Comparison of ENCODE assay signal across 11 cellular contexts in genomic region chr15:68782589-68783161, GRCh38. TPM values are rescaled to one million over a fixed set of nuclear protein-coding genes. Genes with fewer than 3 reads are reported as not detected.
DNase-seq lines count a peak whose midpoint lies in the region; ATAC-seq and TF ChIP-seq lines count a peak whose summit lies in the region.
"Had no signal": no experiment of that assay in that cellular context is flagged by ENCODE, and none has a peak within 500 bp of the region (broad histone marks: within the 10 kb centered on the region; RNA-seq: fewer than 3 reads in every experiment).

No MANE protein-coding gene starts in this region.

- no peak for TF ChIP-seq POLR2A in stomach (IDR thresholded peaks at IDR 0.05)

- no peak overlapping the region for H3K4me3 ChIP-seq in stomach
- H3K4me3 ChIP-seq: uterus had no signal

- no peaks in the 10 kb centered on the region for H3K27me3 Mint-ChIP-seq in activated T-cell treated with anti-CD3 and anti-CD28 coated beads, Interleukin-2, amount 50 U/mL, for 24 hours
- H3K27me3 Mint-ChIP-seq in activated B cell treated with CpG ODN at 0.5 μM for 24 hours, result no peaks in the 10 kb centered on the region
- no peaks in the 10 kb centered on the region for H3K27me3 Mint-ChIP-seq in glutamatergic neuron (ENCODE audit: unreplicated experiment)

- H3K4me3 Mint-ChIP-seq in activated T-cell treated with anti-CD3 and anti-CD28 coated beads, Interleukin-2, amount 50 U/mL, for 24 hours, result peak overlapping the region; percentile 40
- no peak overlapping the region for H3K4me3 Mint-ChIP-seq in activated B cell treated with CpG ODN at 0.5 μM for 24 hours
- no peak overlapping the region for H3K4me3 Mint-ChIP-seq in glutamatergic neuron (ENCODE audit: unreplicated experiment)

- POLR2A ChIA-PET in activated B cell treated with CpG ODN at 0.5 μM for 24 hours (lab: Charles Lee), result interaction anchor here (3.8 kb wide), 1 partner anchor 37 kb away, joined by 21 read pairs; the partner anchor contains the start of gene ANP32A

- CTCF ChIA-PET in activated B cell treated with CpG ODN at 0.5 μM for 24 hours (lab: Charles Lee), result interaction anchor here (0.7 to 4.1 kb wide), 6 partner anchors 12 to 530 kb away, joined by 3 to 60 read pairs (median 11); no protein-coding TSS in a partner anchor

- no peaks in the 10 kb centered on the region for H3K27me3 ChIP-seq in stomach
- H3K27me3 ChIP-seq: uterus had no signal

- H3K4me1 ChIP-seq in stomach, result peaks cover 26 to 50% (median 32%) of the 10 kb centered on the region in 4 donors
- H3K4me1 ChIP-seq: uterus had no signal

- H3K36me3 Mint-ChIP-seq in activated T-cell treated with anti-CD3 and anti-CD28 coated beads, Interleukin-2, amount 50 U/mL, for 24 hours (ENCODE audit: low read depth), result peaks cover 98% of the 10 kb centered on the region
- H3K36me3 Mint-ChIP-seq in activated B cell treated with CpG ODN at 0.5 μM for 24 hours (ENCODE audit: low read depth) (peaks cover 90% of the 10 kb centered on the region), glutamatergic neuron (ENCODE audit: unreplicated experiment) (no peaks in the 10 kb centered on the region)

- peaks cover 45% of the 10 kb centered on the region for H3K4me1 Mint-ChIP-seq in activated T-cell treated with anti-CD3 and anti-CD28 coated beads, Interleukin-2, amount 50 U/mL, for 24 hours (ENCODE audit: low read depth)
- H3K4me1 Mint-ChIP-seq in activated B cell treated with CpG ODN at 0.5 μM for 24 hours (peaks cover 25% of the 10 kb centered on the region), glutamatergic neuron (ENCODE audit: low read depth, unreplicated experiment) (no peaks in the 10 kb centered on the region)

- ATAC-seq in activated B cell treated with CpG ODN at 0.5 μM for 24 hours (ENCODE audit: low read depth), result peak; percentile 47
- ATAC-seq in GM19455 (IDR thresholded peaks at IDR 0.05; ENCODE audit: unreplicated experiment), result no peak
- ATAC-seq in HG03378 (IDR thresholded peaks at IDR 0.05; ENCODE audit: unreplicated experiment), result no peak

- no peaks in the 10 kb centered on the region for H3K9me3 Mint-ChIP-seq in activated T-cell treated with anti-CD3 and anti-CD28 coated beads, Interleukin-2, amount 50 U/mL, for 24 hours
- H3K9me3 Mint-ChIP-seq in activated B cell treated with CpG ODN at 0.5 μM for 24 hours, result no peaks in the 10 kb centered on the region
- peaks cover under 1% of the 10 kb centered on the region for H3K9me3 Mint-ChIP-seq in glutamatergic neuron (ENCODE audit: unreplicated experiment)

- no peaks in the 10 kb centered on the region for H3K9me3 ChIP-seq in stomach
- H3K9me3 ChIP-seq: uterus had no signal

- DNase-seq in activated T-cell treated with anti-CD3 and anti-CD28 coated beads, Interleukin-2, amount 50 U/mL, for 24 hours, result no peak
- DNase-seq in activated T-cell treated with anti-CD3 and anti-CD28 coated beads, Interleukin-2, amount 50 U/mL, for 48 hours, result no peak
- DNase-seq in activated B cell treated with CpG ODN at 0.5 μM for 24 hours (no peak), glutamatergic neuron (no peak), stomach (no peak), NCI-H69 (lab: John Stamatoyannopoulos, UW) (no peak)
- DNase-seq: DMS79 treated with DMSO at 0.1 percent for 48 hours, NCI-H2171 treated with DMSO at 0.1 percent for 48 hours, uterus had no signal

- 84 to 90% (median 87%) methylated on average over 12 of the region's 12 CpGs for WGBS in stomach, 5 donors

- H3K27ac Mint-ChIP-seq in activated T-cell treated with anti-CD3 and anti-CD28 coated beads, Interleukin-2, amount 50 U/mL, for 24 hours, result peak overlapping the region; percentile 86
- H3K27ac Mint-ChIP-seq in activated B cell treated with CpG ODN at 0.5 μM for 24 hours (peak overlapping the region; percentile 20), glutamatergic neuron (ENCODE audit: unreplicated experiment) (peak overlapping the region; percentile 41)

- peak overlapping the region in 3 of 5 donors; percentile 0 to 67 (median 61) for H3K27ac ChIP-seq in stomach

- peaks cover 25 to 98% (median 92%) of the 10 kb centered on the region in 4 donors for H3K36me3 ChIP-seq in stomach
- H3K36me3 ChIP-seq: uterus had no signal

- no peak for TF ChIP-seq EP300 in stomach (IDR thresholded peaks at IDR 0.05)

- intact Hi-C loops in activated B cell treated with CpG ODN at 0.5 μM for 24 hours (cut with micrococcal nuclease) (loop anchor here (1.0 to 5.0 kb wide), 6 partner anchors 34 to 230 kb away; no protein-coding TSS in a partner anchor), stomach (cut with DNase I; ENCODE audit: low total_unique reads) (loop anchor here (5.0 kb wide), 1 partner anchor 95 kb away; no protein-coding TSS in a partner anchor)

- no peak for TF ChIP-seq CTCF in activated B cell treated with CpG ODN at 0.5 μM for 24 hours (IDR thresholded peaks at IDR 0.05)
- TF ChIP-seq CTCF in glutamatergic neuron (IDR thresholded peaks at IDR 0.05; ENCODE audit: partially characterized antibody, unreplicated experiment), result no peak
- no peak for TF ChIP-seq CTCF in stomach (IDR thresholded peaks at IDR 0.05)

RNA-seq across cellular contexts. Expression of gene ANP32A, which starts 38.0 kb away (rescaled TPM):
- total RNA-seq in activated B cell treated with CpG ODN at 0.5 μM for 24 hours (199 and 218 TPM in 2 replicates), glutamatergic neuron (ENCODE audit: unreplicated experiment) (134 TPM), stomach (100 to 1,000 TPM in 1 of 5 donors, 10 to 100 TPM in 4; 34.4 to 112 (median 65.2) TPM)
- 10 to 100 TPM; 53.1 to 80.5 (median 72.2) TPM for polyA plus RNA-seq in stomach

Comparison
In these comparisons a context has a peak if more than half of its experiments do, and no peak if none do; other contexts are left out.
1. H3K27ac Mint-ChIP-seq: peak in every context shown above with its lines; median percentile 86 in activated T-cell treated with anti-CD3 and anti-CD28 coated beads, Interleukin-2, amount 50 U/mL, for 24 hours; 41 in glutamatergic neuron; 20 in activated B cell treated with CpG ODN at 0.5 μM for 24 hours.